ENCODE assay signal across 10 cellular contexts in genomic region chr7:45872116-45873034, GRCh38. TPM values are rescaled to one million over a fixed set of nuclear protein-coding genes. Genes with fewer than 3 reads are reported as not detected.
A peak's percentile ranks its signal among the peaks of the same experiment; 100 is the strongest.
DNase-seq lines count a peak whose midpoint lies in the region; ATAC-seq and TF ChIP-seq lines count a peak whose summit lies in the region.
"Had no signal": no experiment of that assay in that cellular context is flagged by ENCODE, and none has a peak within 500 bp of the region (broad histone marks: within the 10 kb centered on the region; RNA-seq: fewer than 3 reads in every experiment).

No MANE protein-coding gene starts in this region.

- H3K9ac ChIP-seq in OCI-LY3 (ENCODE audit: low read length) (no peak overlapping the region), fibroblast of lung (ENCODE audit: insufficient read depth, low read length) (no peak overlapping the region)

- no peaks in the 10 kb centered on the region for H3K4me1 Mint-ChIP-seq in type B pancreatic cell (ENCODE audit: unreplicated experiment)
- H3K4me1 Mint-ChIP-seq: brain had no signal

- intact Hi-C loops in cardiac septum (cut with DNase I): no loop called here
- intact Hi-C loops in right cardiac atrium (cut with DNase I): no loop called here

- no peak for ATAC-seq in right cardiac atrium
- no peak for ATAC-seq in HG02610 (IDR thresholded peaks at IDR 0.05; ENCODE audit: unreplicated experiment)
- ATAC-seq in GM21576 (IDR thresholded peaks at IDR 0.05; ENCODE audit: unreplicated experiment): no peak

- H3K36me3 ChIP-seq in OCI-LY3 (replicated peaks; ENCODE audit: low read depth, low read length) (no peaks in the 10 kb centered on the region), fibroblast of lung (ENCODE audit: control insufficient read depth, insufficient read depth, low read length) (no peaks in the 10 kb centered on the region)

- H3K9me3 ChIP-seq in right cardiac atrium (ENCODE audit: control insufficient read depth, low read length) (no peaks in the 10 kb centered on the region), OCI-LY3 (ENCODE audit: insufficient read depth, low read length) (no peaks in the 10 kb centered on the region), fibroblast of lung (ENCODE audit: control insufficient read depth, insufficient read depth, low read depth, low read length) (no peaks in the 10 kb centered on the region)

- peaks cover 5% of the 10 kb centered on the region for H3K9me3 Mint-ChIP-seq in type B pancreatic cell

- 74% methylated on average over 10 of the region's 10 CpGs for WGBS in right cardiac atrium

- H3K36me3 Mint-ChIP-seq in type B pancreatic cell: no peaks in the 10 kb centered on the region
- H3K36me3 Mint-ChIP-seq: brain had no signal

- H3K4me1 ChIP-seq in right cardiac atrium (ENCODE audit: control insufficient read depth, insufficient read depth, low read length): no peaks in the 10 kb centered on the region
- peaks cover 10% of the 10 kb centered on the region; the same call in 1 of the 2 replicates for H3K4me1 ChIP-seq in OCI-LY3 (ENCODE audit: low read length)
- peaks cover 4% of the 10 kb centered on the region for H3K4me1 ChIP-seq in fibroblast of lung (ENCODE audit: control insufficient read depth, extremely low read depth, insufficient read depth, low read length)

- no peak overlapping the region for H3K27ac ChIP-seq in right cardiac atrium (ENCODE audit: low read length)
- no peak overlapping the region for H3K27ac ChIP-seq in OCI-LY3 (ENCODE audit: low read length)
- H3K27ac ChIP-seq in fibroblast of lung (ENCODE audit: insufficient read depth, low read length): no peak overlapping the region

- no peaks in the 10 kb centered on the region for H3K27me3 ChIP-seq in right cardiac atrium (ENCODE audit: control insufficient read depth, insufficient read depth)
- H3K27me3 ChIP-seq in OCI-LY3 (ENCODE audit: low read depth, low read length): peaks cover 8% of the 10 kb centered on the region
- H3K27me3 ChIP-seq in fibroblast of lung (ENCODE audit: control insufficient read depth, insufficient read depth, low read length): no peaks in the 10 kb centered on the region

- H3K27ac Mint-ChIP-seq in type B pancreatic cell: no peak overlapping the region
- H3K27ac Mint-ChIP-seq: brain had no signal

- H4K20me1 ChIP-seq in OCI-LY3 (ENCODE audit: insufficient read depth, low read length) (no peaks in the 10 kb centered on the region), fibroblast of lung (ENCODE audit: control insufficient read depth, extremely low read depth, insufficient read depth, low read length) (no peaks in the 10 kb centered on the region)

- H3K4me3 ChIP-seq in right cardiac atrium (ENCODE audit: low read length) (no peak overlapping the region), OCI-LY3 (ENCODE audit: low read length) (no peak overlapping the region), fibroblast of lung (replicated peaks in 1 of 4; ENCODE audit: control extremely low read depth in 1 of 4, insufficient read depth in 1 of 4, low read depth in 3 of 4, low read length in 4 of 4) (no peak overlapping the region)

- H3K4me2 ChIP-seq in OCI-LY3 (ENCODE audit: low read length) (no peak overlapping the region), fibroblast of lung (ENCODE audit: extremely low read depth, insufficient read depth, low read length) (no peak overlapping the region)

- no peaks in the 10 kb centered on the region for H3K27me3 Mint-ChIP-seq in type B pancreatic cell

- no peak overlapping the region for H2AFZ ChIP-seq in OCI-LY3 (ENCODE audit: low read depth, low read length)
- H2AFZ ChIP-seq in fibroblast of lung (ENCODE audit: low read length): no peak overlapping the region

- H3K79me2 ChIP-seq in OCI-LY3 (ENCODE audit: low read length) (no peaks in the 10 kb centered on the region), fibroblast of lung (ENCODE audit: control insufficient read depth, insufficient read depth, low read length) (no peaks in the 10 kb centered on the region)

- DNase-seq in cardiac septum (ENCODE audit: low spot score) (peak; percentile 41), right cardiac atrium (no peak), fibroblast of lung (ENCODE audit: low read depth in 2 of 2) (no peak), type B pancreatic cell (ENCODE audit: extremely low spot score, unreplicated experiment) (no peak), GM19240 (ENCODE audit: insufficient read length, low spot score) (no peak)

- TF ChIP-seq CTCF in OCI-LY3 (IDR thresholded peaks at IDR 0.05; ENCODE audit: low read depth, low read length) (peak; percentile 57), fibroblast of lung (conservative IDR thresholded peaks at IDR 0.05 in 1 of 2, IDR thresholded peaks at IDR 0.05 in 1 of 2; ENCODE audit: low read depth in 1 of 2, low read length in 2 of 2) (peak; percentile 29 to 54), type B pancreatic cell (conservative IDR thresholded peaks at IDR 0.05) (peak; percentile 67)

- no peak overlapping the region for H3K4me3 Mint-ChIP-seq in type B pancreatic cell
- H3K4me3 Mint-ChIP-seq: brain had no signal

RNA-seq across cellular contexts. Expression of gene CCDC201, which starts 0.5 kb away (rescaled TPM):
- not detected for total RNA-seq in cardiac septum
- not detected for total RNA-seq in right cardiac atrium
- polyA plus RNA-seq in right cardiac atrium: not detected
- total RNA-seq in fibroblast of lung: not detected in 2 replicates
- not detected in 2 replicates for polyA plus RNA-seq in fibroblast of lung
- polyA plus RNA-seq in fibroblast of lung (2012): not detected in 2 replicates
- polyA minus RNA-seq in fibroblast of lung (ENCODE audit: low replicate concordance): not detected in 2 replicates
- not detected in 2 replicates for total RNA-seq in type B pancreatic cell (ENCODE audit: low replicate concordance)
- total RNA-seq: lower leg skin had no signal

RNA-seq across cellular contexts. Expression of gene IGFBP1, which starts 15.9 kb away (rescaled TPM):
- total RNA-seq in cardiac septum: not detected
- under 1 TPM in 1 of 4 donors, not detected in 3; 0.25 TPM for total RNA-seq in right cardiac atrium
- polyA plus RNA-seq in right cardiac atrium: 0.14 TPM
- not detected in 2 replicates for total RNA-seq in fibroblast of lung
- polyA plus RNA-seq in fibroblast of lung: not detected in 2 replicates
- not detected in 2 replicates for polyA plus RNA-seq in fibroblast of lung (2012)
- 0.94 TPM in 1 of 2 replicates, not detected in the other for polyA minus RNA-seq in fibroblast of lung (ENCODE audit: low replicate concordance)
- 0.75 and 3.1 TPM in 2 replicates for total RNA-seq in type B pancreatic cell (ENCODE audit: low replicate concordance)
- total RNA-seq: lower leg skin had no signal

RNA-seq across cellular contexts. Expression of gene IGFBP3, which starts 48.7 kb away (rescaled TPM):
- total RNA-seq in cardiac septum: 98.7 TPM
- total RNA-seq in right cardiac atrium: 100 to 1,000 TPM in 1 of 4 donors, 10 to 100 TPM in 3; 90.6 to 212 (median 97.5) TPM
- 117 TPM for polyA plus RNA-seq in right cardiac atrium
- 8.9 and 158 TPM in 2 replicates for total RNA-seq in fibroblast of lung
- 80.7 and 227 TPM in 2 replicates for polyA plus RNA-seq in fibroblast of lung
- 47.2 and 125 TPM in 2 replicates for polyA plus RNA-seq in fibroblast of lung (2012)
- 13.1 and 25.9 TPM in 2 replicates for polyA minus RNA-seq in fibroblast of lung (ENCODE audit: low replicate concordance)
- total RNA-seq in type B pancreatic cell (ENCODE audit: low replicate concordance): 336 and 1,244 TPM in 2 replicates
